ENCODE assay signal across 8 cellular contexts in the genomic region with DNA sequence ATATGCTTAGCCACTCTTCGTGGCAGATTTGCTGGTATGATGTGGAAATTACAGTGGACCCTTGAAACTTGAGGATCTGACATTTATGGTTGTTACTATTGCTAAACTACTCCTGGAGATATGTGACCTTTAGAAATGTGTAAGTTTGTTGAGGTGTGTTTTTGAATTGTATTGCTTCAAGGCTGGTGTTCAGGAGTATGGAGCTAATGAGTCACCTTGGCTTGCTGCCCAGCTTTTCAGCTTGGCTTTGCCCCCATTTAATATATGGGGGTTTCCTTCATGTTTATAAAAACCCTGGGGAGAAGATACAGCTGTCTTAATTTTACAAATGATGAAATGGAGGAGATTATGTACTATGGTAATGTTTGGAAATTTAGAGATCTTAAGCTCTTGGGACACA.
DNase-seq lines count a peak whose midpoint lies in the region; ATAC-seq and FAIRE-seq lines count a peak whose summit lies in the region.

No MANE protein-coding gene starts in this region.

- no peaks in the 10 kb centered on the region for H3K9me3 Mint-ChIP-seq in effector memory CD8-positive, alpha-beta T cell

- H3K27me3 Mint-ChIP-seq in effector memory CD8-positive, alpha-beta T cell = no peaks in the 10 kb centered on the region

- peak overlapping the region; percentile 4 to 54 for H3K27ac Mint-ChIP-seq in effector memory CD8-positive, alpha-beta T cell

- peak; percentile 65 for ATAC-seq in effector memory CD8-positive, alpha-beta T cell (replicated peaks)
- ATAC-seq in HG02623 (IDR thresholded peaks at IDR 0.05; ENCODE audit: unreplicated experiment) (no peak), HG02885 (IDR thresholded peaks at IDR 0.05; ENCODE audit: poor library complexity, unreplicated experiment) (no peak), HG02970 (IDR thresholded peaks at IDR 0.05; ENCODE audit: low FRiP score, unreplicated experiment) (no peak)

- H3K36me3 Mint-ChIP-seq in effector memory CD8-positive, alpha-beta T cell (ENCODE audit: insufficient read depth) = peaks cover 79% of the 10 kb centered on the region

- no peak for FAIRE-seq in HTR-8/SVneo (lab: Jason Lieb, UNC)

- peak; percentile 10 for DNase-seq in HTR-8/SVneo (ENCODE audit: insufficient read length, low spot score)
- peak; percentile 68 to 82 for DNase-seq in activated CD4-positive, alpha-beta T cell treated with anti-CD3 and anti-CD28 coated beads for 4 hours
- DNase-seq in effector memory CD8-positive, alpha-beta T cell = no peak
- peak; percentile 23 to 45 for DNase-seq in stimulated activated CD4-positive, alpha-beta T cell treated with anti-CD3 and anti-CD28 coated beads, Interleukin-15, amount 100 ng/mL, for 1 hour (ENCODE audit: low read depth in 1 of 2, low spot score in 1 of 2)
- no peak for DNase-seq in NCI-H526 (lab: John Stamatoyannopoulos, UW)

- H3K4me1 Mint-ChIP-seq in effector memory CD8-positive, alpha-beta T cell (ENCODE audit: low read depth in 2 of 2) = peaks cover 27 to 38% of the 10 kb centered on the region in 2 donors

- H3K4me3 Mint-ChIP-seq in effector memory CD8-positive, alpha-beta T cell = peak overlapping the region in 1 of 2 donors; percentile 53

Comparison
In these comparisons a context has a peak if more than half of its experiments do, and no peak if none do; other contexts are left out.
1. DNase-seq: peak in HTR-8/SVneo (single experiment), activated CD4-positive, alpha-beta T cell treated with anti-CD3 and anti-CD28 coated beads for 4 hours (2 of 2) and stimulated activated CD4-positive, alpha-beta T cell treated with anti-CD3 and anti-CD28 coated beads, Interleukin-15, amount 100 ng/mL, for 1 hour (2 of 2); none in effector memory CD8-positive, alpha-beta T cell (0 of 3) and NCI-H526 (0 of 2).